Comparison of ENCODE assay signal across 20 cellular contexts in the genomic region with DNA sequence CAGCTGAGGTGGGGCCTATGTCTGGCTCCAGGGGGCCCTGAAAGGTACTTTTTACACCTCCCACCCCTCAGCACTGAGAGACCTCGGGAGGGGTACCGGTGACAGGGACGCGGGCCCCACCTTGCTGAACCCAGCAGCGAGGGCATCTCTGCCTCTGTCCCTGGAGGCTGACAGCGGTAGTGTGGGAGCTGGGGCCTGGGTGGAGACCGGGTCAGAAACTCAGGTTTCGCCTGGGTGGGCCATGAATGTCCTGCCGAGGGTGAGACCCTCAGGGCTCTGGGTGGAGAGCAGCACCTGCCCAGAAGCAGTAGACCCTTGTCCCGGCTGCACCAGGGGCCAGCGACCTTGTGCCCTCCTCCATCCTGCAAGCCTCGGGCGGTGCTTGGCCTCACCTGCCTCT. TPM values are rescaled to one million over a fixed set of nuclear protein-coding genes. Genes with fewer than 3 reads are reported as not detected.
"Had no signal": no experiment of that assay in that cellular context is flagged by ENCODE, and none has a peak within 500 bp of the region (broad histone marks: within the 10 kb centered on the region; RNA-seq: fewer than 3 reads in every experiment).

No MANE protein-coding gene starts in this region.

- H3K27ac ChIP-seq: adrenal gland, esophagus muscularis mucosa, right atrium auricular region, skin epidermis, suprapubic skin, transverse colon, vagina had no signal

- H3K27me3 Mint-ChIP-seq: activated CD4-positive, alpha-beta T cell treated with anti-CD3 and anti-CD28 coated beads, Interleukin-2, amount 10 ng/mL, durations not matched to agents 7 days and 5 days; progenitor cell of endocrine pancreas; stimulated activated naive CD8-positive, alpha-beta T cell treated with anti-CD3 and anti-CD28 coated beads, Interleukin-15, Interleukin-2, amounts not matched to agents 100 ng/mL and 50 ng/mL, for 24 hours had no signal

- DNase-seq: activated CD4-positive, alpha-beta T cell treated with anti-CD3 and anti-CD28 coated beads, Interleukin-2, amount 10 ng/mL, durations not matched to agents 7 days and 5 days; activated effector memory CD4-positive, alpha-beta T cell treated with anti-CD3 and anti-CD28 coated beads, Interleukin-2, amount 50 U/mL, for 16 hours; activated naive CD4-positive, alpha-beta T cell treated with anti-CD3 and anti-CD28 coated beads, Interleukin-2, amount 50 U/mL, for 16 hours; activated T-cell treated with anti-CD3 and anti-CD28 coated beads, Interleukin-2, amount 50 U/mL, for 72 hours; adrenal gland; effector CD8-positive, alpha-beta T cell; natural killer cell; nucleus accumbens; T-helper 1 cell; T-helper 9 cell; transverse colon had no signal

- H3K36me3 Mint-ChIP-seq: natural killer cell had no signal

- H3K4me3 ChIP-seq: adrenal gland, esophagus muscularis mucosa, right atrium auricular region, skin epidermis, suprapubic skin, transverse colon, vagina had no signal

- ATAC-seq: activated T-cell treated with anti-CD3 and anti-CD28 coated beads, Interleukin-2, amount 50 U/mL, for 72 hours; natural killer cell had no signal

- H3K36me3 ChIP-seq: adrenal gland, right atrium auricular region, suprapubic skin, transverse colon, vagina had no signal

- H3K9me3 ChIP-seq: adrenal gland, esophagus muscularis mucosa, right atrium auricular region, suprapubic skin, transverse colon, vagina had no signal

- H3K27ac Mint-ChIP-seq: activated CD4-positive, alpha-beta T cell treated with anti-CD3 and anti-CD28 coated beads, Interleukin-2, amount 10 ng/mL, durations not matched to agents 7 days and 5 days; activated T-cell treated with anti-CD3 and anti-CD28 coated beads, Interleukin-2, amount 50 U/mL, for 72 hours; natural killer cell; progenitor cell of endocrine pancreas; stimulated activated naive CD8-positive, alpha-beta T cell treated with anti-CD3 and anti-CD28 coated beads, Interleukin-15, Interleukin-2, amounts not matched to agents 100 ng/mL and 50 ng/mL, for 24 hours had no signal

- H3K27me3 ChIP-seq: adrenal gland, esophagus muscularis mucosa, right atrium auricular region, suprapubic skin, transverse colon, vagina had no signal

- H3K4me1 Mint-ChIP-seq: activated CD4-positive, alpha-beta T cell treated with anti-CD3 and anti-CD28 coated beads, Interleukin-2, amount 10 ng/mL, durations not matched to agents 7 days and 5 days; natural killer cell had no signal

- H3K9me3 Mint-ChIP-seq: activated CD4-positive, alpha-beta T cell treated with anti-CD3 and anti-CD28 coated beads, Interleukin-2, amount 10 ng/mL, durations not matched to agents 7 days and 5 days; activated T-cell treated with anti-CD3 and anti-CD28 coated beads, Interleukin-2, amount 50 U/mL, for 72 hours; natural killer cell; stimulated activated naive CD8-positive, alpha-beta T cell treated with anti-CD3 and anti-CD28 coated beads, Interleukin-15, Interleukin-2, amounts not matched to agents 100 ng/mL and 50 ng/mL, for 24 hours had no signal

- H3K4me3 Mint-ChIP-seq: activated CD4-positive, alpha-beta T cell treated with anti-CD3 and anti-CD28 coated beads, Interleukin-2, amount 10 ng/mL, durations not matched to agents 7 days and 5 days; activated T-cell treated with anti-CD3 and anti-CD28 coated beads, Interleukin-2, amount 50 U/mL, for 72 hours; natural killer cell; stimulated activated naive CD8-positive, alpha-beta T cell treated with anti-CD3 and anti-CD28 coated beads, Interleukin-15, Interleukin-2, amounts not matched to agents 100 ng/mL and 50 ng/mL, for 24 hours had no signal

RNA-seq across cellular contexts. Expression of a gene that starts 30.5 kb away (rescaled TPM):
- total RNA-seq: cerebellum, endothelial cell of umbilical vein had no signal
